In genomic region chr10:20372748-20373147, GRCh38 we compare ENCODE assay signal across 1 cellular context.
TF ChIP-seq lines count a peak whose summit lies in the region.

No MANE protein-coding gene starts in this region.

TF ChIP-seq in H1, 55 proteins besides CTCF, POLR2A, EP300 and RAD21:
- TF ChIP-seq YY1 (IDR thresholded peaks at IDR 0.05; ENCODE audit: low read depth, low read length) (peak; percentile 53; the same call in 1 of the 2 replicates), POU5F1 (IDR thresholded peaks at IDR 0.05; ENCODE audit: low read depth, low read length) (0 out of 2 replicates have a peak, but pooled peaks have one; percentile 61), TCF12 (IDR thresholded peaks at IDR 0.05; ENCODE audit: low read depth, low read length) (no peak), SP1 (IDR thresholded peaks at IDR 0.05; ENCODE audit: low read depth, low read length) (0 out of 2 replicates have a peak, but pooled peaks have one; percentile 25)
